14 cellular contexts compared by ENCODE assay signal in the genomic region with DNA sequence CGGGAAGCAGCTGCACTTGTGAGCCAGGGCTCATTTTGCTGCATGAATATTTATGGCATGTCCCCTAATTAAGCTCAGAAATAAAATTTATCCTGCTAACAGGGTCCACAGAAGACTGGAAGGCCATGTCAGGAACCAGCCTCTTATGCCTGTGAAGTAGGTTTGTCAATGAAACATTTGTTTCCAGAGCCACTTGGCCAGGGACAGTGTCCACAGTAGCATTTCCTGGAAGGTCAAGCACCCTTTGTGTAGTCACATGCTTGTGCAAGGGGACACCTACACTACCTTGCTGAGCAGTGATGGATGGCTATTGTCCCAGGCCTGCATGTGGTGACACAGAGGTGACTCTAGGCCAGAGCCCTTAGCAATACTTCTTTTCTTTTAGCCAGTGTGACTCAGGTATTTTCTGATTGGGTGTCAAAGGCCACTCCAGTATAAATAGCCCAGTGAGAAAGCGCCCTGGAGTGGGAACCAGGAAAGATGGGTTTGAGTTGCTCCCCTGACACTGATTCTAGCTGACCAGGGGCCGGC.
DNase-seq lines count a peak whose midpoint lies in the region; ATAC-seq, FAIRE-seq and TF ChIP-seq lines count a peak whose summit lies in the region.
"Had no signal": no experiment of that assay in that cellular context is flagged by ENCODE, and none has a peak within 500 bp of the region (broad histone marks: within the 10 kb centered on the region; RNA-seq: fewer than 3 reads in every experiment).

No MANE protein-coding gene starts in this region.

- TF ChIP-seq CTCF in stomach (IDR thresholded peaks at IDR 0.05), result no peak

- H3K27ac ChIP-seq in stomach, result no peak overlapping the region
- H3K27ac ChIP-seq: esophagus squamous epithelium, parathyroid adenoma, WERI-Rb-1 had no signal

- no peak for ATAC-seq in GM18519 (IDR thresholded peaks at IDR 0.05; ENCODE audit: low FRiP score, unreplicated experiment)
- ATAC-seq: SK-N-SH treated with all-trans-retinoic acid at 6 μM for 48 hours had no signal

- no peak overlapping the region for H3K4me3 ChIP-seq in stomach
- H3K4me3 ChIP-seq: esophagus squamous epithelium had no signal

- no peak for TF ChIP-seq EP300 in stomach (IDR thresholded peaks at IDR 0.05)

- no peaks in the 10 kb centered on the region for H3K9me3 ChIP-seq in stomach
- H3K9me3 ChIP-seq: esophagus squamous epithelium had no signal

- peak; percentile 98 for DNase-seq in DMS53 treated with DMSO at 0.1 percent for 48 hours (lab: John Stamatoyannopoulos, UW; ENCODE audit: unreplicated experiment)
- peak; percentile 79 for DNase-seq in NCI-H69 (lab: John Stamatoyannopoulos, UW)
- peak; percentile 15 to 26 for DNase-seq in hippocampal formation (lab: John Stamatoyannopoulos, UW)
- DNase-seq in renal cortical epithelial cell (ENCODE audit: low read depth), result peak; percentile 27
- no peak for DNase-seq in GM12892 (ENCODE audit: insufficient read length)
- DNase-seq in stomach, result no peak
- no peak for DNase-seq in middle frontal gyrus (ENCODE audit: extremely low spot score, low spot score)
- DNase-seq: activated naive CD8-positive, alpha-beta T cell treated with anti-CD3 and anti-CD28 coated beads for 36 hours; esophagus squamous epithelium; mesenchymal stem cell; WERI-Rb-1 had no signal

- no peak for FAIRE-seq in GM12892 (lab: Jason Lieb, UNC)

- intact Hi-C loops in stomach (cut with DNase I; ENCODE audit: low total_unique reads), result no loop called here

- H3K4me1 ChIP-seq in stomach, result no peaks in the 10 kb centered on the region
- H3K4me1 ChIP-seq: esophagus squamous epithelium, parathyroid adenoma had no signal

- 69 to 89% (median 82%) methylated on average over 3 of the region's 3 CpGs for WGBS in stomach, 5 donors

- H3K27me3 ChIP-seq in stomach, result peaks cover 0 to 19% (median 0%) of the 10 kb centered on the region in 3 donors

- TF ChIP-seq POLR2A in GM12892 (IDR thresholded peaks at IDR 0.05; ENCODE audit: low read depth, low read length) (no peak), stomach (IDR thresholded peaks at IDR 0.05) (no peak)

- H3K36me3 ChIP-seq in stomach, result no peaks in the 10 kb centered on the region
- H3K36me3 ChIP-seq: esophagus squamous epithelium, WERI-Rb-1 had no signal

Comparison
In these comparisons a context has a peak if more than half of its experiments do, and no peak if none do; other contexts are left out.
1. DNase-seq: peak in DMS53 treated with DMSO at 0.1 percent for 48 hours (single experiment), NCI-H69 (single experiment), hippocampal formation (2 of 2) and renal cortical epithelial cell (single experiment); none in GM12892 (single experiment), stomach (single experiment) and middle frontal gyrus (single experiment).